In the genomic region with DNA sequence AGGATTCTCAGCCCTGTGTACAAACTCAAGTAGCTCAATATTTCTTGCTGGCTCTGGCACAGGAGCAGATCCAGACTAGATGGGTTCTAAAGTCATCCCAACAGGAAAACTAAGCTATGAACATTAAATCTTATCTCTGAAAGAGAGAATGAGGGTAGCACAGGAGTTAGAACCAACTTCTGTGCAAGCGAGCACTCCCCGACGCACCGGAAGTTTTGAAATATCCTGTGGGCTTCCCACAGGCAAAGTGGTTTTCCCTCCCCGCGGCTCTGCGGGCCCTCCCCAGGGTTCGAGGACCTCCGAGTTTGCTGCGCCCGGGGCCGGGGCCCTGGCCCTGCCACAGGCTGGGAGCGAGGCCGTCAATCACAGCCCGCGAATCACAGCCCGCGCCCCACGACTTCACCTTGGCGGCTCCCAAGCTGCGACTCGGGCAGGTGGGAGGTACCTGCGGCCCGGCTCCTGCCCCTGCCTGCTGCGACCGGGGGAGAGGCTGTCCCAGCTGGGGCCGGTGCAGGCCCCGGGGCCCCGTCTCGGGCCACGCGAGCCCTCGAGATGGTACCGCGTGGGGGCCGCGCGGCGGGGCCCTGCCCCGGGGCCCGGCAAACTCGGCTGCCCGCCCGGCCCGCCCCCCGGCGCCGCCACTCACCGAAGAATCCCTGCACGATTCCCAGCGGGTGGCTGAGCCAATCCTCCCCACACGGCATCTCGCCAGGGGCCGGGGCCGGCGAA, we compare ENCODE assay signal across 8 cellular contexts. TPM values are rescaled to one million over a fixed set of nuclear protein-coding genes. Genes with fewer than 3 reads are reported as not detected.
DNase-seq lines count a peak whose midpoint lies in the region; ATAC-seq and TF ChIP-seq lines count a peak whose summit lies in the region.

No MANE protein-coding gene starts in this region.

- TF ChIP-seq CTCF in fibroblast of pulmonary artery (IDR thresholded peaks at IDR 0.05; ENCODE audit: low read length, missing control alignments) (no peak), thoracic aorta (IDR thresholded peaks at IDR 0.05) (no peak)

- peak overlapping the region; percentile 95 for H3K27ac Mint-ChIP-seq in activated T-cell treated with anti-CD3 and anti-CD28 coated beads, Interleukin-2, amount 50 U/mL, for 24 hours

- peaks cover 36% of the 10 kb centered on the region for H3K36me3 Mint-ChIP-seq in activated T-cell treated with anti-CD3 and anti-CD28 coated beads, Interleukin-2, amount 50 U/mL, for 24 hours (ENCODE audit: low read depth)

- H3K27me3 ChIP-seq in NT2/D1 (ENCODE audit: insufficient read depth, insufficient read length): no peaks in the 10 kb centered on the region
- H3K27me3 ChIP-seq in neuronal stem cell (ENCODE audit: control insufficient read depth in 3 of 3, insufficient read depth in 3 of 3, low read depth in 1 of 3, low read length in 3 of 3): no peaks in the 10 kb centered on the region
- H3K27me3 ChIP-seq in thoracic aorta (replicated peaks; ENCODE audit: insufficient read depth): no peaks in the 10 kb centered on the region

- H2BK15ac ChIP-seq in neuronal stem cell (ENCODE audit: low read length): peak overlapping the region; percentile 25

- no peak overlapping the region for H4K8ac ChIP-seq in neuronal stem cell (ENCODE audit: low read depth, low read length)

- H3K18ac ChIP-seq in neuronal stem cell (ENCODE audit: low read length): peak overlapping the region; percentile 98

- peak overlapping the region; percentile 72 for H2AK5ac ChIP-seq in neuronal stem cell (ENCODE audit: low read depth, low read length)

- peak overlapping the region; percentile 76 for H3K4me2 ChIP-seq in neuronal stem cell (ENCODE audit: insufficient read depth, low read length, poor library complexity, severe bottlenecking)

- H2BK12ac ChIP-seq in neuronal stem cell (ENCODE audit: low read length): no peak overlapping the region

- no peak overlapping the region for H4K91ac ChIP-seq in neuronal stem cell (ENCODE audit: low read depth, low read length, poor library complexity)

- H3K79me1 ChIP-seq in neuronal stem cell (ENCODE audit: low read depth, low read length): peaks cover 2% of the 10 kb centered on the region

- peaks cover 43% of the 10 kb centered on the region for H3K4me1 Mint-ChIP-seq in activated T-cell treated with anti-CD3 and anti-CD28 coated beads, Interleukin-2, amount 50 U/mL, for 24 hours (ENCODE audit: low read depth)

- no peak overlapping the region for H3K14ac ChIP-seq in neuronal stem cell (ENCODE audit: low read length)

- H3K4ac ChIP-seq in neuronal stem cell (ENCODE audit: low read length): no peak overlapping the region

- peak overlapping the region; percentile 79 for H2BK5ac ChIP-seq in neuronal stem cell (ENCODE audit: low read length)

- H3K9me3 ChIP-seq in NT2/D1 (ENCODE audit: insufficient read depth, low read length) (no peaks in the 10 kb centered on the region), neuronal stem cell (replicated peaks in 1 of 2; ENCODE audit: control insufficient read depth in 2 of 2, insufficient read depth in 1 of 2, low read depth in 1 of 2, low read length in 2 of 2) (no peaks in the 10 kb centered on the region), thoracic aorta (no peaks in the 10 kb centered on the region)

- peak overlapping the region; percentile 84 for H2AFZ ChIP-seq in neuronal stem cell (ENCODE audit: low read length)

- peak; percentile 39 for DNase-seq in AG08396 (ENCODE audit: low spot score)
- DNase-seq in NT2/D1 (ENCODE audit: low read depth, low spot score): no peak
- DNase-seq in activated T-cell treated with anti-CD3 and anti-CD28 coated beads, Interleukin-2, amount 50 U/mL, for 24 hours: peak; percentile 77
- DNase-seq in fibroblast of pulmonary artery (ENCODE audit: low read depth): peak; percentile 73
- DNase-seq in neuronal stem cell (ENCODE audit: low spot score): peak; percentile 11
- no peak for DNase-seq in thoracic aorta (ENCODE audit: low spot score)

- WGBS in neuronal stem cell (ENCODE audit: extremely low coverage in 2 of 2, insufficient read length in 2 of 2, insufficient replicate concordance in 1 of 2), 2 donors: no CpG with 5 or more reads among the region's 56 CpGs

- H2BK120ac ChIP-seq in neuronal stem cell (ENCODE audit: low read depth, low read length): peak overlapping the region; percentile 21

- peak overlapping the region; percentile 85 for H3K4me3 ChIP-seq in NT2/D1 (ENCODE audit: insufficient read length, low read depth)
- H3K4me3 ChIP-seq in fibroblast of pulmonary artery (replicated peaks; ENCODE audit: low read depth, low read length): peak overlapping the region; percentile 68
- H3K4me3 ChIP-seq in neuronal stem cell (ENCODE audit: low read length in 2 of 2): peak overlapping the region; percentile 59 to 99
- H3K4me3 ChIP-seq in thoracic aorta: peak overlapping the region; percentile 72

- H3K23ac ChIP-seq in neuronal stem cell (ENCODE audit: low read depth, low read length, poor library complexity): peak overlapping the region; percentile 46

- H3K36me3 ChIP-seq in NT2/D1 (ENCODE audit: insufficient read depth, insufficient read length, low read length) (peaks cover 3% of the 10 kb centered on the region), neuronal stem cell (replicated peaks in 1 of 2; ENCODE audit: control insufficient read depth in 2 of 2, insufficient read depth in 2 of 2, low read length in 2 of 2) (peaks cover 0 to 17% of the 10 kb centered on the region in 2 donors), thoracic aorta (no peaks in the 10 kb centered on the region)

- peak overlapping the region; percentile 95 for H3K9ac ChIP-seq in NT2/D1 (ENCODE audit: insufficient read length, low read depth)
- peak overlapping the region; percentile 83 for H3K9ac ChIP-seq in neuronal stem cell (ENCODE audit: low read depth, low read length, poor library complexity)

- ATAC-seq in GM18870 (IDR thresholded peaks at IDR 0.05; ENCODE audit: unreplicated experiment): peak; percentile 31
- ATAC-seq in HG03108 (IDR thresholded peaks at IDR 0.05; ENCODE audit: unreplicated experiment): peak; percentile 32
- no peak for ATAC-seq in thoracic aorta (ENCODE audit: insufficient number of reproducible peaks, low FRiP score, low read depth)

- H3K9me3 Mint-ChIP-seq in activated T-cell treated with anti-CD3 and anti-CD28 coated beads, Interleukin-2, amount 50 U/mL, for 24 hours: no peaks in the 10 kb centered on the region

- H3K4me3 Mint-ChIP-seq in activated T-cell treated with anti-CD3 and anti-CD28 coated beads, Interleukin-2, amount 50 U/mL, for 24 hours: peak overlapping the region; percentile 91

- H3K27me3 Mint-ChIP-seq in activated T-cell treated with anti-CD3 and anti-CD28 coated beads, Interleukin-2, amount 50 U/mL, for 24 hours: no peaks in the 10 kb centered on the region

- H3K4me1 ChIP-seq in NT2/D1 (ENCODE audit: insufficient read depth, insufficient read length): no peaks in the 10 kb centered on the region
- peaks cover 0 to 2% of the 10 kb centered on the region in 2 donors for H3K4me1 ChIP-seq in neuronal stem cell (ENCODE audit: control insufficient read depth in 2 of 2, insufficient read depth in 1 of 2, low read depth in 1 of 2, low read length in 2 of 2)
- H3K4me1 ChIP-seq in thoracic aorta (ENCODE audit: control insufficient read depth in 1 of 2, low read depth in 2 of 2): peaks cover 14 to 29% of the 10 kb centered on the region in 2 donors

- H3K27ac ChIP-seq in neuronal stem cell (replicated peaks; ENCODE audit: low read length) (peak overlapping the region; percentile 68), thoracic aorta (peak overlapping the region; percentile 48 to 68)

RNA-seq across cellular contexts. Expression of gene MCMBP, which starts 0.6 kb away (rescaled TPM):
- 44.9 TPM for polyA plus RNA-seq in neuronal stem cell (2013, experiment 1 of 2)
- polyA plus RNA-seq in neuronal stem cell (2013, experiment 2 of 2): 43.8 TPM
- total RNA-seq in thoracic aorta: 10 to 100 TPM; 34.8 to 59.8 TPM

RNA-seq across cellular contexts. Expression of gene SEC23IP, which starts 20.5 kb away (rescaled TPM):
- 50.7 TPM for polyA plus RNA-seq in neuronal stem cell (2013, experiment 1 of 2)
- polyA plus RNA-seq in neuronal stem cell (2013, experiment 2 of 2): 59.6 TPM
- 10 to 100 TPM; 17.9 to 20.9 TPM for total RNA-seq in thoracic aorta

Comparison
In these comparisons a context has a peak if more than half of its experiments do, and no peak if none do; other contexts are left out.
1. DNase-seq: peak in AG08396 (single experiment), activated T-cell treated with anti-CD3 and anti-CD28 coated beads, Interleukin-2, amount 50 U/mL, for 24 hours (single experiment), fibroblast of pulmonary artery (single experiment) and neuronal stem cell (single experiment); none in NT2/D1 (single experiment) and thoracic aorta (single experiment).
2. Peak in every context shown above with its lines, with median percentiles within 50 percentile points of each other: H3K4me3 ChIP-seq.